Comparison of ENCODE assay signal across 18 cellular contexts in genomic region chrX:65731684-65732289, GRCh38.
A peak's percentile ranks its signal among the peaks of the same experiment; 100 is the strongest.
DNase-seq lines count a peak whose midpoint lies in the region; ATAC-seq, FAIRE-seq and TF ChIP-seq lines count a peak whose summit lies in the region.
"Had no signal": no experiment of that assay in that cellular context is flagged by ENCODE, and none has a peak within 500 bp of the region (broad histone marks: within the 10 kb centered on the region; RNA-seq: fewer than 3 reads in every experiment).

No MANE protein-coding gene starts in this region.

- H3K4me3 ChIP-seq in CD8-positive, alpha-beta T cell (ENCODE audit: low read depth, low read length), result no peak overlapping the region
- no peak overlapping the region for H3K4me3 ChIP-seq in naive thymus-derived CD4-positive, alpha-beta T cell (ENCODE audit: low read length)
- H3K4me3 ChIP-seq in small intestine (ENCODE audit: low read depth in 1 of 2, low read length in 2 of 2), result no peak overlapping the region
- H3K4me3 ChIP-seq: heart right ventricle, Peyer's patch, sigmoid colon, SK-N-MC, vagina had no signal

- TF ChIP-seq CTCF in CD8-positive, alpha-beta T cell (IDR thresholded peaks at IDR 0.05), result no peak
- TF ChIP-seq CTCF in HFFc6 (IDR thresholded peaks at IDR 0.05), result no peak

- H3K27me3 Mint-ChIP-seq in CD8-positive, alpha-beta T cell (ENCODE audit: low read depth), result no peaks in the 10 kb centered on the region
- H3K27me3 Mint-ChIP-seq in HFFc6 (ENCODE audit: insufficient read depth), result peaks cover 4% of the 10 kb centered on the region
- no peaks in the 10 kb centered on the region for H3K27me3 Mint-ChIP-seq in activated CD4-positive, alpha-beta memory T cell treated with anti-CD3 and anti-CD28 coated beads, Interleukin-2, amount 10 ng/mL, durations not matched to agents 7 days and 5 days
- no peaks in the 10 kb centered on the region for H3K27me3 Mint-ChIP-seq in naive thymus-derived CD4-positive, alpha-beta T cell

- H3K4me1 Mint-ChIP-seq in CD8-positive, alpha-beta T cell (ENCODE audit: low read depth), result peaks cover 52% of the 10 kb centered on the region
- peaks cover 46% of the 10 kb centered on the region for H3K4me1 Mint-ChIP-seq in HFFc6 (ENCODE audit: low read depth)
- peaks cover 51% of the 10 kb centered on the region for H3K4me1 Mint-ChIP-seq in activated CD4-positive, alpha-beta memory T cell treated with anti-CD3 and anti-CD28 coated beads, Interleukin-2, amount 10 ng/mL, durations not matched to agents 7 days and 5 days
- H3K4me1 Mint-ChIP-seq in naive thymus-derived CD4-positive, alpha-beta T cell, result peaks cover 16 to 63% (median 51%) of the 10 kb centered on the region in 7 donors

- 50 to 76% (median 75%) methylated on average over 1 of the region's 1 CpG for WGBS in small intestine, 3 donors

- H3K36me3 ChIP-seq in CD8-positive, alpha-beta T cell (ENCODE audit: insufficient read depth, low read length), result peaks cover 59% of the 10 kb centered on the region
- peaks cover 31 to 78% (median 61%) of the 10 kb centered on the region in 3 experiments for H3K36me3 ChIP-seq in naive thymus-derived CD4-positive, alpha-beta T cell (ENCODE audit: control insufficient read depth in 2 of 3, insufficient read depth in 3 of 3, low read length in 3 of 3)
- H3K36me3 ChIP-seq in small intestine (ENCODE audit: control insufficient read depth in 2 of 2, insufficient read depth in 2 of 2, low read length in 2 of 2), result peaks cover 0 to 9% of the 10 kb centered on the region in 2 donors

- H3K9me3 Mint-ChIP-seq in CD8-positive, alpha-beta T cell, result no peaks in the 10 kb centered on the region
- H3K9me3 Mint-ChIP-seq in HFFc6, result no peaks in the 10 kb centered on the region
- no peaks in the 10 kb centered on the region for H3K9me3 Mint-ChIP-seq in activated CD4-positive, alpha-beta memory T cell treated with anti-CD3 and anti-CD28 coated beads, Interleukin-2, amount 10 ng/mL, durations not matched to agents 7 days and 5 days
- peaks cover 0 to 3% (median 0%) of the 10 kb centered on the region in 11 donors for H3K9me3 Mint-ChIP-seq in naive thymus-derived CD4-positive, alpha-beta T cell

- CTCF ChIA-PET in CD8-positive, alpha-beta T cell (lab: Charles Lee), result interaction anchor here (1.1 kb wide), 1 partner anchor 14 kb away, joined by 3 read pairs; no protein-coding TSS in a partner anchor
- CTCF ChIA-PET in activated CD4-positive, alpha-beta memory T cell treated with anti-CD3 and anti-CD28 coated beads, Interleukin-2, amount 10 ng/mL, durations not matched to agents 7 days and 5 days (lab: Charles Lee), result no interaction called here
- CTCF ChIA-PET in naive thymus-derived CD4-positive, alpha-beta T cell (lab: Charles Lee), result no interaction called here

- no peak for FAIRE-seq in small intestine (lab: Jason Lieb, UNC)
- FAIRE-seq: endometrium, G401.6, HepG2 had no signal

- H3K4me3 Mint-ChIP-seq in CD8-positive, alpha-beta T cell, result no peak overlapping the region
- no peak overlapping the region for H3K4me3 Mint-ChIP-seq in HFFc6
- H3K4me3 Mint-ChIP-seq in activated CD4-positive, alpha-beta memory T cell treated with anti-CD3 and anti-CD28 coated beads, Interleukin-2, amount 10 ng/mL, durations not matched to agents 7 days and 5 days, result no peak overlapping the region
- no peak overlapping the region for H3K4me3 Mint-ChIP-seq in naive thymus-derived CD4-positive, alpha-beta T cell

- no peaks in the 10 kb centered on the region for H3K27me3 ChIP-seq in CD8-positive, alpha-beta T cell (ENCODE audit: insufficient read depth, low read length)
- H3K27me3 ChIP-seq in naive thymus-derived CD4-positive, alpha-beta T cell (ENCODE audit: control insufficient read depth in 2 of 2, insufficient read depth in 2 of 2, low read length in 2 of 2), result no peaks in the 10 kb centered on the region
- H3K27me3 ChIP-seq in small intestine (ENCODE audit: control insufficient read depth in 2 of 2, insufficient read depth in 2 of 2, low read length in 2 of 2), result no peaks in the 10 kb centered on the region
- H3K27me3 ChIP-seq: Peyer's patch, sigmoid colon, vagina had no signal

- no peak for ATAC-seq in CD8-positive, alpha-beta T cell
- no peak for ATAC-seq in naive thymus-derived CD4-positive, alpha-beta T cell
- ATAC-seq: heart right ventricle, HepG2 had no signal

- no peaks in the 10 kb centered on the region for H3K9me3 ChIP-seq in CD8-positive, alpha-beta T cell (ENCODE audit: low read length)
- no peaks in the 10 kb centered on the region for H3K9me3 ChIP-seq in naive thymus-derived CD4-positive, alpha-beta T cell (ENCODE audit: control insufficient read depth in 2 of 3, low read length in 3 of 3)
- H3K9me3 ChIP-seq in small intestine (ENCODE audit: control insufficient read depth, low read depth), result no peaks in the 10 kb centered on the region
- H3K9me3 ChIP-seq: heart right ventricle, Peyer's patch, sigmoid colon, vagina had no signal

- peak overlapping the region; percentile 64 for H3K27ac Mint-ChIP-seq in CD8-positive, alpha-beta T cell
- H3K27ac Mint-ChIP-seq in HFFc6, result peak overlapping the region; percentile 33; the same call in 1 of the 2 replicates
- H3K27ac Mint-ChIP-seq in activated CD4-positive, alpha-beta memory T cell treated with anti-CD3 and anti-CD28 coated beads, Interleukin-2, amount 10 ng/mL, durations not matched to agents 7 days and 5 days, result peak overlapping the region; percentile 18
- H3K27ac Mint-ChIP-seq in naive thymus-derived CD4-positive, alpha-beta T cell, result peak overlapping the region in 8 of 9 donors; percentile 11 to 92 (median 70)

- intact Hi-C loops in CD8-positive, alpha-beta T cell (cut with DNase I, micrococcal nuclease), result loop anchor here (2.0 to 5.0 kb wide), 2 partner anchors 13 to 256 kb away; no protein-coding TSS in a partner anchor
- intact Hi-C loops in naive thymus-derived CD4-positive, alpha-beta T cell (cut with micrococcal nuclease), result no loop called here

- POLR2A ChIA-PET in CD8-positive, alpha-beta T cell (lab: Charles Lee), result interaction anchor here (1.3 kb wide), 1 partner anchor 16 kb away, joined by 3 read pairs; no protein-coding TSS in a partner anchor
- POLR2A ChIA-PET in activated CD4-positive, alpha-beta memory T cell treated with anti-CD3 and anti-CD28 coated beads, Interleukin-2, amount 10 ng/mL, durations not matched to agents 7 days and 5 days (lab: Charles Lee), result no interaction called here
- POLR2A ChIA-PET in naive thymus-derived CD4-positive, alpha-beta T cell (lab: Charles Lee), result no interaction called here

- peaks cover 88% of the 10 kb centered on the region for H3K36me3 Mint-ChIP-seq in CD8-positive, alpha-beta T cell
- H3K36me3 Mint-ChIP-seq in HFFc6 (ENCODE audit: low read depth), result peaks cover 32% of the 10 kb centered on the region
- peaks cover 92% of the 10 kb centered on the region for H3K36me3 Mint-ChIP-seq in activated CD4-positive, alpha-beta memory T cell treated with anti-CD3 and anti-CD28 coated beads, Interleukin-2, amount 10 ng/mL, durations not matched to agents 7 days and 5 days (ENCODE audit: low read depth)
- peaks cover 4 to 56% (median 33%) of the 10 kb centered on the region in 5 donors for H3K36me3 Mint-ChIP-seq in naive thymus-derived CD4-positive, alpha-beta T cell

- H3K27ac ChIP-seq in CD8-positive, alpha-beta T cell (ENCODE audit: low read depth, low read length), result no peak overlapping the region
- H3K27ac ChIP-seq in naive thymus-derived CD4-positive, alpha-beta T cell (ENCODE audit: low read depth, low read length), result no peak overlapping the region
- no peak overlapping the region for H3K27ac ChIP-seq in small intestine (ENCODE audit: low read depth in 1 of 2, low read length in 1 of 2)
- H3K27ac ChIP-seq: heart right ventricle, Peyer's patch, sigmoid colon, SK-N-MC, vagina had no signal

- DNase-seq in CD8-positive, alpha-beta T cell, result no peak
- DNase-seq in HFFc6 (no peak), small intestine (no peak), T-helper 9 cell (no peak), NCI-H524 (lab: John Stamatoyannopoulos, UW) (no peak)
- no peak for DNase-seq in activated CD4-positive, alpha-beta memory T cell treated with anti-CD3 and anti-CD28 coated beads, Interleukin-2, amount 10 ng/mL, durations not matched to agents 7 days and 5 days
- no peak for DNase-seq in naive thymus-derived CD4-positive, alpha-beta T cell
- DNase-seq: activated effector memory CD4-positive, alpha-beta T cell treated with anti-CD3 and anti-CD28 coated beads, Interleukin-2, amount 50 U/mL, for 16 hours; heart right ventricle; NCI-H1694; NCI-H226; Peyer's patch; sigmoid colon had no signal

- H3K4me1 ChIP-seq in CD8-positive, alpha-beta T cell (ENCODE audit: insufficient read depth, low read length), result peaks cover 23% of the 10 kb centered on the region
- H3K4me1 ChIP-seq in naive thymus-derived CD4-positive, alpha-beta T cell (ENCODE audit: control insufficient read depth in 2 of 2, insufficient read depth in 2 of 2, low read length in 2 of 2), result peaks cover 0 to 12% of the 10 kb centered on the region in 2 donors
- H3K4me1 ChIP-seq in small intestine (ENCODE audit: control insufficient read depth in 2 of 2, insufficient read depth in 1 of 2, low read depth in 1 of 2, low read length in 1 of 2), result no peaks in the 10 kb centered on the region
- H3K4me1 ChIP-seq: Peyer's patch, vagina had no signal

Comparison
In these comparisons a context has a peak if more than half of its experiments do, and no peak if none do; other contexts are left out.
1. H3K27ac Mint-ChIP-seq: peak in every context shown above with its lines; median percentile 70 in naive thymus-derived CD4-positive, alpha-beta T cell; 64 in CD8-positive, alpha-beta T cell; 33 in HFFc6; 18 in activated CD4-positive, alpha-beta memory T cell treated with anti-CD3 and anti-CD28 coated beads, Interleukin-2, amount 10 ng/mL, durations not matched to agents 7 days and 5 days.
2. intact Hi-C loops: an anchor here in CD8-positive, alpha-beta T cell (2.0 to 5.0 kb wide); none called in naive thymus-derived CD4-positive, alpha-beta T cell.